ENCODE assay signal across 1 cellular context in the genomic region with DNA sequence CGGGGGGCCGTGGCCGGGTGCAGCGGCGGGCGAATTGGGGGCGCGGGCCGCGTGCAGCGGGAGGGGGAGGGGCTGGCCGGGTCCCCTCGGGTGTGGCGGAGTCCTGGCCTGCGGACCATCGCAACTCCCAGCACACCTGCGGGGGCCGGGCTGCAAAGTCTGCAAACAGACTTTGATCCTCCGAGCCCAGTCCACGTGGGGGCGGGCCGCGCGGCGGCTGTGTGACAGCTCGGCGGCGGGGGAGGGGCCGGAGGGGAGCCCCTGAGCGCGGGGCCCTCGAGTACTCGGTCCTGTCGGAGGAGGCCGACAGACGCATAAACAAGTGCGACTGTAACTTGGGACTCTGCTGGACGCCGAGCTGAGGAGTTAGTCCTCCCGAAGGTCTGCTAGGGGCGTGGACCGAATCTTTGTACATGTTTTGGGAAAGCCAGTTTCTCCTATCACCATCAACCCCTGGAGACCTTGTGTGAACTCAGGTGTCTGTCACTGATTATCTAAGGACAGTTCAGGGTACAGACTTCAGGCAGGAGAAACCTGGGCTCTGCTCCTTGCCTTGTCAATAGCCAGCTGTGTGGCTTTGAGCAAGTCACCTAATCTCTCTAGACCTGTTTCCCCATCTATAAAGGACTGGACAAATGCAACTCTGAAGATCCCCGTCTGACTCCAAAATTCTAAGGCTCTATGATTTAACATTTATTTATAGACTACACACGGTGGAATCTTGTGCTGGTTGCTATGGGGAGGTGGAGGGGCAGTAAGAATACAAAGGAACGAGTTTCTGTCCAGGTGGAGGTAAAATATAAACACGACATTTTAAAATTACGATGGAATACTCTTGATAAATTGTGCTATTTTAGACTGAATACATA.
TF ChIP-seq lines count a peak whose summit lies in the region.

No MANE protein-coding gene starts in this region.

TF ChIP-seq in Ishikawa, 13 proteins besides CTCF, POLR2A, EP300 and RAD21 (continued from another document):
- TF ChIP-seq, protein P1, sequence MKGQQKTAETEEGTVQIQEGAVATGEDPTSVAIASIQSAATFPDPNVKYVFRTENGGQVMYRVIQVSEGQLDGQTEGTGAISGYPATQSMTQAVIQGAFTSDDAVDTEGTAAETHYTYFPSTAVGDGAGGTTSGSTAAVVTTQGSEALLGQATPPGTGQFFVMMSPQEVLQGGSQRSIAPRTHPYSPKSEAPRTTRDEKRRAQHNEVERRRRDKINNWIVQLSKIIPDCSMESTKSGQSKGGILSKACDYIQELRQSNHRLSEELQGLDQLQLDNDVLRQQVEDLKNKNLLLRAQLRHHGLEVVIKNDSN (IDR thresholded peaks at IDR 0.05), result peak; percentile 21; the same call in 1 of the 2 replicates
- TF ChIP-seq ZBTB7A (IDR thresholded peaks at IDR 0.05; ENCODE audit: low read depth), result peak; percentile 84
- TF ChIP-seq REST (IDR thresholded peaks at IDR 0.05; ENCODE audit: low read depth), result no peak
- TF ChIP-seq EGR1 (IDR thresholded peaks at IDR 0.05), result peak; percentile 10; the same call in 1 of the 2 replicates
TF ChIP-seq in Ishikawa: peak in this region for 4.
